8 cellular contexts compared by ENCODE assay signal in genomic region chr11:129364143-129364654, GRCh38. TPM values are rescaled to one million over a fixed set of nuclear protein-coding genes. Genes with fewer than 3 reads are reported as not detected.
DNase-seq lines count a peak whose midpoint lies in the region; TF ChIP-seq lines count a peak whose summit lies in the region.

No MANE protein-coding gene starts in this region.

- H3F3A ChIP-seq in Loucy (ENCODE audit: low read depth), result no peaks in the 10 kb centered on the region

- H3K14ac ChIP-seq in H9 (ENCODE audit: insufficient read depth, low read length), result no peak overlapping the region

- no peaks in the 10 kb centered on the region for H3K23me2 ChIP-seq in H9 (ENCODE audit: insufficient read length, low read depth, low read length, poor library complexity, severe bottlenecking)

- H3K4me1 Mint-ChIP-seq in H9, result no peaks in the 10 kb centered on the region

- no peak overlapping the region for H3K18ac ChIP-seq in H9 (ENCODE audit: insufficient read length, low read depth, low read length)

- H4K8ac ChIP-seq in H9 (replicated peaks; ENCODE audit: insufficient read length, low read depth, low read length), result no peak overlapping the region

- H3K4ac ChIP-seq in H9 (ENCODE audit: low read depth, low read length), result no peak overlapping the region

- no peak overlapping the region for H2BK20ac ChIP-seq in H9 (ENCODE audit: low read depth, low read length, poor library complexity, severe bottlenecking)

- no peak overlapping the region for H4K91ac ChIP-seq in H9 (ENCODE audit: insufficient read length, low read depth, low read length)

- H3K56ac ChIP-seq in H9 (ENCODE audit: insufficient read length, low read depth, low read length), result no peak overlapping the region

- peaks cover 15 to 16% of the 10 kb centered on the region in 2 experiments for H3K9me3 Mint-ChIP-seq in H9

- no peak overlapping the region for H2AK5ac ChIP-seq in H9 (ENCODE audit: insufficient read length, low read length)

- H3K4me2 ChIP-seq in H9 (ENCODE audit: insufficient read depth, insufficient read length, low read length) (no peak overlapping the region), Loucy (ENCODE audit: low read depth, low read length, poor library complexity, severe bottlenecking) (peak overlapping the region; percentile 56)

- no peak overlapping the region for H4K5ac ChIP-seq in H9 (ENCODE audit: insufficient read length, low read depth, low read length)

- no CpG with 5 or more reads among the region's 19 CpGs for WGBS in H9 (ENCODE audit: extremely low coverage, insufficient read length, low lambda C conversion rate)

- H3K79me1 ChIP-seq in H9 (ENCODE audit: insufficient read depth, low read depth, low read length, poor library complexity, severe bottlenecking), result no peaks in the 10 kb centered on the region

- H3K4me1 ChIP-seq in H9 (ENCODE audit: insufficient read depth, low read length) (no peaks in the 10 kb centered on the region; the same call in 1 of the 2 replicates), Loucy (ENCODE audit: insufficient read depth, low read length, poor library complexity, severe bottlenecking) (peaks cover 5% of the 10 kb centered on the region)

- no peak overlapping the region for H2BK5ac ChIP-seq in H9 (ENCODE audit: insufficient read length, low read length)

- peak; percentile 100 for TF ChIP-seq CTCF in H9 (conservative IDR thresholded peaks at IDR 0.05)
- peak; percentile 100 for TF ChIP-seq CTCF in Loucy (conservative IDR thresholded peaks at IDR 0.05; ENCODE audit: low read length)

- DNase-seq in GM04504 (ENCODE audit: low read depth), result peak; percentile 55
- DNase-seq in H9, result peak; percentile 94
- peak; percentile 84 to 89 for DNase-seq in SHP77 (lab: John Stamatoyannopoulos, UW)
- peak; percentile 89 for DNase-seq in activated effector memory CD4-positive, alpha-beta T cell treated with anti-CD3 and anti-CD28 coated beads, Interleukin-2, amount 50 U/mL, for 16 hours
- peak; percentile 84 for DNase-seq in glomerular visceral epithelial cell (ENCODE audit: extremely low spot score)
- peak; percentile 52 to 96 (median 72) for DNase-seq in posterior cingulate gyrus
- peak; percentile 83 for DNase-seq in ureter (ENCODE audit: low spot score)

- peaks cover 0 to 10% (median 6%) of the 10 kb centered on the region in 3 experiments; a peak in 3 of 7 replicates for H3K36me3 Mint-ChIP-seq in H9 (ENCODE audit: insufficient read depth in 1 of 3, low read depth in 3 of 3)

- peak overlapping the region; percentile 43 for H3K4me3 ChIP-seq in Loucy (ENCODE audit: low read length, poor library complexity, severe bottlenecking)

- no peak overlapping the region for H2BK15ac ChIP-seq in H9 (ENCODE audit: low read depth, low read length)

- no peak overlapping the region for H3K4me3 Mint-ChIP-seq in H9

- no peaks in the 10 kb centered on the region for H3K9me2 ChIP-seq in Loucy (replicated peaks; ENCODE audit: low read depth, low read length)

- peaks cover 5% of the 10 kb centered on the region; the same call in 1 of the 2 replicates for H3K27me3 ChIP-seq in H9 (ENCODE audit: insufficient read depth, low read length)
- no peaks in the 10 kb centered on the region for H3K27me3 ChIP-seq in Loucy (ENCODE audit: insufficient read depth, low read length, poor library complexity, severe bottlenecking)

- H3K27ac Mint-ChIP-seq in H9, result no peak overlapping the region

- H3K27me3 Mint-ChIP-seq in H9 (ENCODE audit: low read depth), result peaks cover 42% of the 10 kb centered on the region

- no peak overlapping the region for H3T11ph ChIP-seq in H9 (ENCODE audit: low read length)

- H3K9ac ChIP-seq in H9 (ENCODE audit: extremely low read depth, insufficient read length, low read length) (no peak overlapping the region), Loucy (ENCODE audit: low read depth, low read length, poor library complexity, severe bottlenecking) (no peak overlapping the region)

- H3K36me3 ChIP-seq in Loucy (ENCODE audit: insufficient read depth, low read length), result no peaks in the 10 kb centered on the region

- H2AFZ ChIP-seq in H9 (ENCODE audit: low read length) (no peak overlapping the region), Loucy (ENCODE audit: low read length) (peak overlapping the region; percentile 76)

- no peak overlapping the region for H2BK120ac ChIP-seq in H9 (ENCODE audit: low read depth, low read length, poor library complexity, severe bottlenecking)

- H3K9me3 ChIP-seq in H9 (ENCODE audit: control insufficient read depth, low read depth, low read length), result no peaks in the 10 kb centered on the region
- H3K9me3 ChIP-seq in Loucy (ENCODE audit: insufficient read depth, low read depth, low read length), result 0 out of 2 replicates have a peak, but pooled peaks cover 3% of the 10 kb centered on the region

- no peak overlapping the region for H3K27ac ChIP-seq in H9 (ENCODE audit: insufficient read length, low read depth, low read length)

- H4K20me1 ChIP-seq in H9 (ENCODE audit: control insufficient read depth, insufficient read depth, insufficient read length) (no peaks in the 10 kb centered on the region), Loucy (ENCODE audit: insufficient read depth, low read length, poor library complexity, severe bottlenecking) (no peaks in the 10 kb centered on the region)

- H3K23ac ChIP-seq in H9 (ENCODE audit: insufficient read length, low read depth, low read length), result no peak overlapping the region

- no peak overlapping the region for H2BK12ac ChIP-seq in H9 (ENCODE audit: insufficient read length, low read depth, low read length)

- H3K79me2 ChIP-seq in H9 (ENCODE audit: insufficient read depth, low read length) (no peaks in the 10 kb centered on the region), Loucy (ENCODE audit: insufficient read depth, low read length) (no peaks in the 10 kb centered on the region)

- intact Hi-C loops in posterior cingulate gyrus (cut with DNase I), result loop anchor here (1.0 kb wide), 1 partner anchor 386 kb away; no protein-coding TSS in a partner anchor

RNA-seq across cellular contexts. Expression of gene BARX2, which starts 11.4 kb away (rescaled TPM):
- not detected in 2 replicates for total RNA-seq in H9 (2021)
- 0.55 TPM for total RNA-seq in ureter
